ENCODE assay signal across 22 cellular contexts in genomic region chr2:7515327-7515726, GRCh38.
A peak's percentile ranks its signal among the peaks of the same experiment; 100 is the strongest.
DNase-seq lines count a peak whose midpoint lies in the region; ATAC-seq and TF ChIP-seq lines count a peak whose summit lies in the region.
"Had no signal": no experiment of that assay in that cellular context is flagged by ENCODE, and none has a peak within 500 bp of the region (broad histone marks: within the 10 kb centered on the region; RNA-seq: fewer than 3 reads in every experiment).

No MANE protein-coding gene starts in this region.

- no peak for DNase-seq in T-helper 2 cell treated with Interferon-gamma antibody and Interleukin-4, amounts not matched to agents 5 μg/mL and 100 μg/mL, for 36 hours (ENCODE audit: low spot score)
- no peak for DNase-seq in T-helper 2 cell
- peak; percentile 38 for DNase-seq in GM06990 (ENCODE audit: extremely low read depth, insufficient read length)
- no peak for DNase-seq in PC-3
- DNase-seq in effector memory CD8-positive, alpha-beta T cell: no peak
- DNase-seq in tibial artery: no peak
- DNase-seq in NCI-H1417 (lab: John Stamatoyannopoulos, UW): no peak
- DNase-seq: 8988T; DMS79 treated with DMSO at 0.1 percent for 48 hours; effector CD4-positive, alpha-beta T cell; erythroblast; foreskin fibroblast; GOT3; left ventricle myocardium inferior; NCI-H1048; NCI-H187 treated with DMSO at 0.1 percent for 48 hours; NCI-H774; SHP77 treated with DMSO at 0.1 percent for 48 hours; SW 1271 had no signal

- peaks cover 36% of the 10 kb centered on the region for H3K4me1 ChIP-seq in PC-3 (ENCODE audit: insufficient read depth, low read length)
- no peaks in the 10 kb centered on the region for H3K4me1 ChIP-seq in tibial artery
- H3K4me1 ChIP-seq: left ventricle myocardium inferior had no signal

- H3K4me3 Mint-ChIP-seq in T-helper 2 cell treated with Interferon-gamma antibody and Interleukin-4, amounts not matched to agents 5 μg/mL and 100 μg/mL, for 36 hours: peak overlapping the region; percentile 52
- H3K4me3 Mint-ChIP-seq in effector memory CD8-positive, alpha-beta T cell: peak overlapping the region in 1 of 2 donors; percentile 7
- H3K4me3 Mint-ChIP-seq: mesothelial cell of epicardium had no signal

- peaks cover 46% of the 10 kb centered on the region for H3K4me1 Mint-ChIP-seq in T-helper 2 cell treated with Interferon-gamma antibody and Interleukin-4, amounts not matched to agents 5 μg/mL and 100 μg/mL, for 36 hours (ENCODE audit: low read depth)
- peaks cover 10 to 28% of the 10 kb centered on the region in 2 donors for H3K4me1 Mint-ChIP-seq in effector memory CD8-positive, alpha-beta T cell (ENCODE audit: low read depth in 2 of 2)

- peak overlapping the region; percentile 88 for H3K9ac ChIP-seq in PC-3 (ENCODE audit: low read length)

- H3K9me3 ChIP-seq in PC-3 (ENCODE audit: low read length) (no peaks in the 10 kb centered on the region), tibial artery (no peaks in the 10 kb centered on the region)

- peak overlapping the region; percentile 97 for H3K27ac ChIP-seq in PC-3 (ENCODE audit: low read length)
- H3K27ac ChIP-seq in tibial artery: no peak overlapping the region
- H3K27ac ChIP-seq: left ventricle myocardium inferior had no signal

- ATAC-seq in PC-3: no peak
- ATAC-seq in effector memory CD8-positive, alpha-beta T cell (replicated peaks): peak; percentile 26
- ATAC-seq in GM18511 (IDR thresholded peaks at IDR 0.05; ENCODE audit: unreplicated experiment): no peak

- H3K36me3 Mint-ChIP-seq in T-helper 2 cell treated with Interferon-gamma antibody and Interleukin-4, amounts not matched to agents 5 μg/mL and 100 μg/mL, for 36 hours (ENCODE audit: low read depth): peaks cover 29% of the 10 kb centered on the region
- peaks cover 2% of the 10 kb centered on the region for H3K36me3 Mint-ChIP-seq in effector memory CD8-positive, alpha-beta T cell (ENCODE audit: insufficient read depth)
- H3K36me3 Mint-ChIP-seq: mesothelial cell of epicardium had no signal

- peaks cover 7% of the 10 kb centered on the region for H3F3A ChIP-seq in PC-3 (ENCODE audit: low read length, unreplicated experiment)

- H3K36me3 ChIP-seq in GM06990 (ENCODE audit: control insufficient read depth, insufficient read depth, low read length): no peaks in the 10 kb centered on the region
- no peaks in the 10 kb centered on the region for H3K36me3 ChIP-seq in PC-3 (ENCODE audit: low read depth, low read length)
- no peaks in the 10 kb centered on the region for H3K36me3 ChIP-seq in tibial artery
- H3K36me3 ChIP-seq: left ventricle myocardium inferior had no signal

- no peaks in the 10 kb centered on the region for H3K27me3 Mint-ChIP-seq in T-helper 2 cell treated with Interferon-gamma antibody and Interleukin-4, amounts not matched to agents 5 μg/mL and 100 μg/mL, for 36 hours (ENCODE audit: low read depth)
- no peaks in the 10 kb centered on the region for H3K27me3 Mint-ChIP-seq in effector memory CD8-positive, alpha-beta T cell

- H3K27me3 ChIP-seq in GM06990 (replicated peaks; ENCODE audit: control insufficient read depth, insufficient read depth, low read length) (no peaks in the 10 kb centered on the region), PC-3 (ENCODE audit: low read length) (no peaks in the 10 kb centered on the region), tibial artery (peaks cover 0 to 3% of the 10 kb centered on the region in 2 donors)

- intact Hi-C loops in PC-3 (cut with micrococcal nuclease) (loop anchor here (5.0 to 10.0 kb wide), 2 partner anchors 172 to 309 kb away; no protein-coding TSS in a partner anchor), tibial artery (cut with DNase I; ENCODE audit: low total_unique reads) (no loop called here)

- no TSS peak for BruUV-seq in PC-3 (replicated peaks; lab: Mats Ljungman, UMichigan)

- H3K4me3 ChIP-seq in GM06990 (replicated peaks; ENCODE audit: low read depth, low read length): no peak overlapping the region
- H3K4me3 ChIP-seq in PC-3 (ENCODE audit: low read length): no peak overlapping the region
- H3K4me3 ChIP-seq in tibial artery: no peak overlapping the region
- H3K4me3 ChIP-seq: left ventricle myocardium inferior had no signal

- no peaks in the 10 kb centered on the region for H3K79me2 ChIP-seq in PC-3 (ENCODE audit: low read length)

- peak overlapping the region; percentile 81 for H3K27ac Mint-ChIP-seq in T-helper 2 cell treated with Interferon-gamma antibody and Interleukin-4, amounts not matched to agents 5 μg/mL and 100 μg/mL, for 36 hours
- H3K27ac Mint-ChIP-seq in effector memory CD8-positive, alpha-beta T cell: peak overlapping the region in 1 of 2 donors; percentile 15
- H3K27ac Mint-ChIP-seq: mesothelial cell of epicardium, progenitor cell of endocrine pancreas had no signal

- CTCF ChIA-PET in PC-3 (lab: Charles Lee): no interaction called here

- no peaks in the 10 kb centered on the region for H3K9me2 ChIP-seq in PC-3 (replicated peaks; ENCODE audit: low read length)

- POLR2A ChIA-PET in PC-3 (lab: Charles Lee; ENCODE audit: unreplicated experiment): no interaction called here

- peaks cover 31% of the 10 kb centered on the region for H3K9me3 Mint-ChIP-seq in T-helper 2 cell treated with Interferon-gamma antibody and Interleukin-4, amounts not matched to agents 5 μg/mL and 100 μg/mL, for 36 hours
- no peaks in the 10 kb centered on the region for H3K9me3 Mint-ChIP-seq in effector memory CD8-positive, alpha-beta T cell

- no peak for TF ChIP-seq CTCF in GM06990 (IDR thresholded peaks at IDR 0.05; ENCODE audit: insufficient read depth, low read length, poor library complexity, severe bottlenecking)
- no peak for TF ChIP-seq CTCF in PC-3 (conservative IDR thresholded peaks at IDR 0.05; ENCODE audit: low read depth, low read length)
- no peak for TF ChIP-seq CTCF in tibial artery (IDR thresholded peaks at IDR 0.05)

- H2AFZ ChIP-seq in PC-3 (ENCODE audit: low read length): no peak overlapping the region

- H4K20me1 ChIP-seq in PC-3 (ENCODE audit: low read length): no peaks in the 10 kb centered on the region

- no peak overlapping the region for H3K4me2 ChIP-seq in PC-3 (ENCODE audit: low read length)
